In the genomic region with DNA sequence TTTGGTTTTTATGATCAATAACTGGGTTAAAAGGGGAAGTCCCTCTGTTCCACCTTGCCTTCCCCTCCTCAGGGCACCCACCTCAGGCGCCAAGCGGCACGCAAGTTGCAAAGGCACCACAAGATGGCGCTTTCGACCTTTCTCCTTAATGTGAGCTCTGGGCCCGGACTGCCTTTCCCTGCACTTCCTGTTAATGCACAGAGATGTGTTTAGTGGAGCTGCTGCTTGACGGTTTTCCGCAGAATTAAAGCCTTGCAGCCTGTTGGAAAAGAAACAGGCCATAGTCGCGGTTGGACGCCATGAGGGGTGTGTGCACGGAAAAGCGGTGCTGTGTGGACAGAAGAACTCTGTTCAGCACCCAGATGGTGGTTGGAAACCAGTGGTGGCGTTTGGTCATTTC, we compare ENCODE assay signal across 1 cellular context.
TF ChIP-seq lines count a peak whose summit lies in the region.

No MANE protein-coding gene starts in this region.

TF ChIP-seq in HEK293, 187 proteins besides CTCF, POLR2A, EP300 and RAD21 (continued from another document):
- TF ChIP-seq, protein P1, sequence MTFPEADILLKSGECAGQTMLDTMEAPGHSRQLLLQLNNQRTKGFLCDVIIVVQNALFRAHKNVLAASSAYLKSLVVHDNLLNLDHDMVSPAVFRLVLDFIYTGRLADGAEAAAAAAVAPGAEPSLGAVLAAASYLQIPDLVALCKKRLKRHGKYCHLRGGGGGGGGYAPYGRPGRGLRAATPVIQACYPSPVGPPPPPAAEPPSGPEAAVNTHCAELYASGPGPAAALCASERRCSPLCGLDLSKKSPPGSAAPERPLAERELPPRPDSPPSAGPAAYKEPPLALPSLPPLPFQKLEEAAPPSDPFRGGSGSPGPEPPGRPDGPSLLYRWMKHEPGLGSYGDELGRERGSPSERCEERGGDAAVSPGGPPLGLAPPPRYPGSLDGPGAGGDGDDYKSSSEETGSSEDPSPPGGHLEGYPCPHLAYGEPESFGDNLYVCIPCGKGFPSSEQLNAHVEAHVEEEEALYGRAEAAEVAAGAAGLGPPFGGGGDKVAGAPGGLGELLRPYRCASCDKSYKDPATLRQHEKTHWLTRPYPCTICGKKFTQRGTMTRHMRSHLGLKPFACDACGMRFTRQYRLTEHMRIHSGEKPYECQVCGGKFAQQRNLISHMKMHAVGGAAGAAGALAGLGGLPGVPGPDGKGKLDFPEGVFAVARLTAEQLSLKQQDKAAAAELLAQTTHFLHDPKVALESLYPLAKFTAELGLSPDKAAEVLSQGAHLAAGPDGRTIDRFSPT (tag by site-specific recombination; IDR thresholded peaks at IDR 0.05): no peak
- TF ChIP-seq ZNF830 (tag by site-specific recombination; IDR thresholded peaks at IDR 0.05; ENCODE audit: low read depth): no peak
- no peak for TF ChIP-seq ZNF16 (tag by site-specific recombination; IDR thresholded peaks at IDR 0.05; ENCODE audit: low read depth)
- TF ChIP-seq ZNF211 (tag by site-specific recombination; IDR thresholded peaks at IDR 0.05; ENCODE audit: low read depth): no peak
- TF ChIP-seq ZNF37A (tag by site-specific recombination; IDR thresholded peaks at IDR 0.05): no peak
- TF ChIP-seq ZNF544 (tag by site-specific recombination; IDR thresholded peaks at IDR 0.05): no peak
- TF ChIP-seq KLF9 (tag by site-specific recombination; IDR thresholded peaks at IDR 0.05; ENCODE audit: low read depth): no peak
- no peak for TF ChIP-seq ZNF560 (tag by site-specific recombination; IDR thresholded peaks at IDR 0.05; ENCODE audit: borderline replicate concordance)
- TF ChIP-seq PRDM1 (tag by site-specific recombination; IDR thresholded peaks at IDR 0.05): peak; percentile 32; the same call in 1 of the 2 replicates
- TF ChIP-seq ZNF157 (tag by site-specific recombination; IDR thresholded peaks at IDR 0.05): no peak
- TF ChIP-seq ZNF10 (tag by site-specific recombination; IDR thresholded peaks at IDR 0.05): no peak
- TF ChIP-seq MZF1 (tag by site-specific recombination; IDR thresholded peaks at IDR 0.05; ENCODE audit: borderline replicate concordance): no peak
- no peak for TF ChIP-seq ZNF555 (tag by site-specific recombination; conservative IDR thresholded peaks at IDR 0.05)
- TF ChIP-seq ZBTB17 (tag by site-specific recombination; IDR thresholded peaks at IDR 0.05): peak; percentile 51; the same call in 1 of the 2 replicates
- TF ChIP-seq ZNF654 (tag by site-specific recombination; IDR thresholded peaks at IDR 0.05; ENCODE audit: low read depth): peak; percentile 93
- no peak for TF ChIP-seq ZNF350 (tag by site-specific recombination; IDR thresholded peaks at IDR 0.05)
- TF ChIP-seq, protein P2, sequence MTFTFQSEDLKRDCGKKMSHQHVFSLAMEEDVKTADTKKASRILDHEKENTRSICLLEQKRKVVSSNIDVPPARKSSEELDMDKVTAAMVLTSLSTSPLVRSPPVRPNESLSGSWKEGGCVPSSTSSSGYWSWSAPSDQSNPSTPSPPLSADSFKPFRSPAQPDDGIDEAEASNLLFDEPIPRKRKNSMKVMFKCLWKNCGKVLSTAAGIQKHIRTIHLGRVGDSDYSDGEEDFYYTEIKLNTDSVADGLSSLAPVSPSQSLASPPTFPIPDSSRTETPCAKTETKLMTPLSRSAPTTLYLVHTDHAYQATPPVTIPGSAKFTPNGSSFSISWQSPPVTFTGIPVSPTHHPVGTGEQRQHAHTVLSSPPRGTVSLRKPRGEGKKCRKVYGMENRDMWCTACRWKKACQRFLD (tag by site-specific recombination; IDR thresholded peaks at IDR 0.05): no peak
- TF ChIP-seq ZNF366 (tag by site-specific recombination; conservative IDR thresholded peaks at IDR 0.05): no peak
- no peak for TF ChIP-seq PATZ1 (tag by site-specific recombination; IDR thresholded peaks at IDR 0.05)
- TF ChIP-seq, protein P3, sequence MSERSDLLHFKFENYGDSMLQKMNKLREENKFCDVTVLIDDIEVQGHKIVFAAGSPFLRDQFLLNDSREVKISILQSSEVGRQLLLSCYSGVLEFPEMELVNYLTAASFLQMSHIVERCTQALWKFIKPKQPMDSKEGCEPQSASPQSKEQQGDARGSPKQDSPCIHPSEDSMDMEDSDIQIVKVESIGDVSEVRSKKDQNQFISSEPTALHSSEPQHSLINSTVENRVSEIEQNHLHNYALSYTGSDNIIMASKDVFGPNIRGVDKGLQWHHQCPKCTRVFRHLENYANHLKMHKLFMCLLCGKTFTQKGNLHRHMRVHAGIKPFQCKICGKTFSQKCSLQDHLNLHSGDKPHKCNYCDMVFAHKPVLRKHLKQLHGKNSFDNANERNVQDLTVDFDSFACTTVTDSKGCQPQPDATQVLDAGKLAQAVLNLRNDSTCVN (tag by site-specific recombination; optimal IDR thresholded peaks at IDR 0.05): no peak
- TF ChIP-seq ZNF426 (tag by site-specific recombination; IDR thresholded peaks at IDR 0.05): no peak
- no peak for TF ChIP-seq ZNF530 (tag by site-specific recombination; IDR thresholded peaks at IDR 0.05; ENCODE audit: low read depth)
- no peak for TF ChIP-seq ZNF223 (tag by site-specific recombination; IDR thresholded peaks at IDR 0.05)
- TF ChIP-seq SCRT1 (tag by site-specific recombination; IDR thresholded peaks at IDR 0.05; ENCODE audit: borderline replicate concordance): no peak
- peak; percentile 55; the same call in 1 of the 2 replicates for TF ChIP-seq ZSCAN30 (tag by site-specific recombination; IDR thresholded peaks at IDR 0.05)
- TF ChIP-seq ZNF274 (IDR thresholded peaks at IDR 0.05; ENCODE audit: low read length): no peak
- no peak for TF ChIP-seq ZNF274 (tag by site-specific recombination; IDR thresholded peaks at IDR 0.05; ENCODE audit: borderline replicate concordance)
